Comparison of ENCODE assay signal across 1 cellular context in the genomic region with DNA sequence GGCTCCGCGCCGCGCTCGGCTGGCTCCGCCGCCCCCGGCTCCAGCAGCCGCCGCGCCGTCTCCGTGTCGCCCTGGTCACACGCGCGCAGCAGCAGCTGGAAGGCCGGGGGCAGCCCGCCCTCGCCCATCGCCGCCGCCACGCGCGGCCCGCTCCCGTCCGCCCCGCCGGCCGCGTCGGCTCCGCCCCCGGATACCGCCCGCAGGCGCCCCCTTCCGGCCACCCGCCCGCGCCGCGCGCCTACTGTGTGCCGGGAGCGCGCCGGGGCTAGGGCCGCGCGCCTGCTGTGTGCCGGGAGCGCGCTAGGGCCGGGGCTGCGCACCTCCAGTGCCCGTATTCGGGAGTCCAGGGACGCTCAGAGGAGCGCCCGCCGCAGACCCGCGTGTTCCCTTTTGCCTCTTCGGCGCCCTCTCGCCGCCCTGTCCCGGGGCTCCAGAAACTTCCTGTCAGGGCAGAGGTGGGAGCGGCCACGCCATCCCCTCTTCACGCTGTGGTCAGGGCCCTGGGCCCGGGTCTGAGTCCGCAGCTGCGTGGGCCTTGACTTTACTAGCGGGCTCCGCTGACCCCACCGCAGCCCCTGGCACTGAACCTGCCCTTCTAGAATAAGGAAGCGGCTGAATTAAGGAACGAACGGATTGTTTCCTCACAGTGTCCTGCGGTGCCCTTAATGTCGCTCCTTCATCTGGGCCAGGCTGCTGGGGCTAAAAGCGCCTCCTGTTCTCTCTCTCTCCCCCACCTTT.
TF ChIP-seq lines count a peak whose summit lies in the region.

A gene (minus strand): TSS at position 192 of the 738 bp plus-strand sequence. CDS start 64 bp downstream, at position 128.

TF ChIP-seq in K562, 482 proteins besides CTCF, POLR2A, EP300 and RAD21 (continued from another document):
- TF ChIP-seq, protein P1, sequence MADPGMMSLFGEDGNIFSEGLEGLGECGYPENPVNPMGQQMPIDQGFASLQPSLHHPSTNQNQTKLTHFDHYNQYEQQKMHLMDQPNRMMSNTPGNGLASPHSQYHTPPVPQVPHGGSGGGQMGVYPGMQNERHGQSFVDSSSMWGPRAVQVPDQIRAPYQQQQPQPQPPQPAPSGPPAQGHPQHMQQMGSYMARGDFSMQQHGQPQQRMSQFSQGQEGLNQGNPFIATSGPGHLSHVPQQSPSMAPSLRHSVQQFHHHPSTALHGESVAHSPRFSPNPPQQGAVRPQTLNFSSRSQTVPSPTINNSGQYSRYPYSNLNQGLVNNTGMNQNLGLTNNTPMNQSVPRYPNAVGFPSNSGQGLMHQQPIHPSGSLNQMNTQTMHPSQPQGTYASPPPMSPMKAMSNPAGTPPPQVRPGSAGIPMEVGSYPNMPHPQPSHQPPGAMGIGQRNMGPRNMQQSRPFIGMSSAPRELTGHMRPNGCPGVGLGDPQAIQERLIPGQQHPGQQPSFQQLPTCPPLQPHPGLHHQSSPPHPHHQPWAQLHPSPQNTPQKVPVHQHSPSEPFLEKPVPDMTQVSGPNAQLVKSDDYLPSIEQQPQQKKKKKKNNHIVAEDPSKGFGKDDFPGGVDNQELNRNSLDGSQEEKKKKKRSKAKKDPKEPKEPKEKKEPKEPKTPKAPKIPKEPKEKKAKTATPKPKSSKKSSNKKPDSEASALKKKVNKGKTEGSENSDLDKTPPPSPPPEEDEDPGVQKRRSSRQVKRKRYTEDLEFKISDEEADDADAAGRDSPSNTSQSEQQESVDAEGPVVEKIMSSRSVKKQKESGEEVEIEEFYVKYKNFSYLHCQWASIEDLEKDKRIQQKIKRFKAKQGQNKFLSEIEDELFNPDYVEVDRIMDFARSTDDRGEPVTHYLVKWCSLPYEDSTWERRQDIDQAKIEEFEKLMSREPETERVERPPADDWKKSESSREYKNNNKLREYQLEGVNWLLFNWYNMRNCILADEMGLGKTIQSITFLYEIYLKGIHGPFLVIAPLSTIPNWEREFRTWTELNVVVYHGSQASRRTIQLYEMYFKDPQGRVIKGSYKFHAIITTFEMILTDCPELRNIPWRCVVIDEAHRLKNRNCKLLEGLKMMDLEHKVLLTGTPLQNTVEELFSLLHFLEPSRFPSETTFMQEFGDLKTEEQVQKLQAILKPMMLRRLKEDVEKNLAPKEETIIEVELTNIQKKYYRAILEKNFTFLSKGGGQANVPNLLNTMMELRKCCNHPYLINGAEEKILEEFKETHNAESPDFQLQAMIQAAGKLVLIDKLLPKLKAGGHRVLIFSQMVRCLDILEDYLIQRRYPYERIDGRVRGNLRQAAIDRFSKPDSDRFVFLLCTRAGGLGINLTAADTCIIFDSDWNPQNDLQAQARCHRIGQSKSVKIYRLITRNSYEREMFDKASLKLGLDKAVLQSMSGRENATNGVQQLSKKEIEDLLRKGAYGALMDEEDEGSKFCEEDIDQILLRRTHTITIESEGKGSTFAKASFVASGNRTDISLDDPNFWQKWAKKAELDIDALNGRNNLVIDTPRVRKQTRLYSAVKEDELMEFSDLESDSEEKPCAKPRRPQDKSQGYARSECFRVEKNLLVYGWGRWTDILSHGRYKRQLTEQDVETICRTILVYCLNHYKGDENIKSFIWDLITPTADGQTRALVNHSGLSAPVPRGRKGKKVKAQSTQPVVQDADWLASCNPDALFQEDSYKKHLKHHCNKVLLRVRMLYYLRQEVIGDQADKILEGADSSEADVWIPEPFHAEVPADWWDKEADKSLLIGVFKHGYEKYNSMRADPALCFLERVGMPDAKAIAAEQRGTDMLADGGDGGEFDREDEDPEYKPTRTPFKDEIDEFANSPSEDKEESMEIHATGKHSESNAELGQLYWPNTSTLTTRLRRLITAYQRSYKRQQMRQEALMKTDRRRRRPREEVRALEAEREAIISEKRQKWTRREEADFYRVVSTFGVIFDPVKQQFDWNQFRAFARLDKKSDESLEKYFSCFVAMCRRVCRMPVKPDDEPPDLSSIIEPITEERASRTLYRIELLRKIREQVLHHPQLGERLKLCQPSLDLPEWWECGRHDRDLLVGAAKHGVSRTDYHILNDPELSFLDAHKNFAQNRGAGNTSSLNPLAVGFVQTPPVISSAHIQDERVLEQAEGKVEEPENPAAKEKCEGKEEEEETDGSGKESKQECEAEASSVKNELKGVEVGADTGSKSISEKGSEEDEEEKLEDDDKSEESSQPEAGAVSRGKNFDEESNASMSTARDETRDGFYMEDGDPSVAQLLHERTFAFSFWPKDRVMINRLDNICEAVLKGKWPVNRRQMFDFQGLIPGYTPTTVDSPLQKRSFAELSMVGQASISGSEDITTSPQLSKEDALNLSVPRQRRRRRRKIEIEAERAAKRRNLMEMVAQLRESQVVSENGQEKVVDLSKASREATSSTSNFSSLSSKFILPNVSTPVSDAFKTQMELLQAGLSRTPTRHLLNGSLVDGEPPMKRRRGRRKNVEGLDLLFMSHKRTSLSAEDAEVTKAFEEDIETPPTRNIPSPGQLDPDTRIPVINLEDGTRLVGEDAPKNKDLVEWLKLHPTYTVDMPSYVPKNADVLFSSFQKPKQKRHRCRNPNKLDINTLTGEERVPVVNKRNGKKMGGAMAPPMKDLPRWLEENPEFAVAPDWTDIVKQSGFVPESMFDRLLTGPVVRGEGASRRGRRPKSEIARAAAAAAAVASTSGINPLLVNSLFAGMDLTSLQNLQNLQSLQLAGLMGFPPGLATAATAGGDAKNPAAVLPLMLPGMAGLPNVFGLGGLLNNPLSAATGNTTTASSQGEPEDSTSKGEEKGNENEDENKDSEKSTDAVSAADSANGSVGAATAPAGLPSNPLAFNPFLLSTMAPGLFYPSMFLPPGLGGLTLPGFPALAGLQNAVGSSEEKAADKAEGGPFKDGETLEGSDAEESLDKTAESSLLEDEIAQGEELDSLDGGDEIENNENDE (IDR thresholded peaks at IDR 0.05; ENCODE audit: low read depth, low read length): no peak
- no peak for TF ChIP-seq TEAD2 (tag; IDR thresholded peaks at IDR 0.05)
- no peak for TF ChIP-seq C11orf30 (IDR thresholded peaks at IDR 0.05; ENCODE audit: low read depth)
